ENCODE assay signal across 1 cellular context in genomic region chr1:204507317-204508105, GRCh38.
TF ChIP-seq lines count a peak whose summit lies in the region.

No MANE protein-coding gene starts in this region.

TF ChIP-seq in K562, 482 proteins besides CTCF, POLR2A, EP300 and RAD21 (continued from another document and continues in another):
- no peak for TF ChIP-seq TSHZ1 (CRISPR knock-in tag; IDR thresholded peaks at IDR 0.05)
- TF ChIP-seq SREBF2 (CRISPR knock-in tag; IDR thresholded peaks at IDR 0.05) = no peak
- TF ChIP-seq ZKSCAN1 (IDR thresholded peaks at IDR 0.05; ENCODE audit: low read depth, low read length) = peak; percentile 98
- TF ChIP-seq ZBTB2 (IDR thresholded peaks at IDR 0.05) = peak; percentile 28; the same call in 1 of the 2 replicates
- TF ChIP-seq AFF4 (CRISPR knock-in tag; IDR thresholded peaks at IDR 0.05) = peak; percentile 58; the same call in 1 of the 2 replicates
- peak in 1 of 2 experiments; percentile 44; a peak in 2 of 4 replicates for TF ChIP-seq MAZ (CRISPR knock-in tag; conservative IDR thresholded peaks at IDR 0.05 in 1 of 2, IDR thresholded peaks at IDR 0.05 in 1 of 2)
- TF ChIP-seq ETS1 (conservative IDR thresholded peaks at IDR 0.05; ENCODE audit: control insufficient read depth, low read depth, low read length) = no peak
- no peak for TF ChIP-seq PPARD (CRISPR knock-in tag; IDR thresholded peaks at IDR 0.05)
- peak; percentile 37 for TF ChIP-seq ZBTB40 (IDR thresholded peaks at IDR 0.05)
- no peak for TF ChIP-seq ZBTB40 (CRISPR knock-in tag; IDR thresholded peaks at IDR 0.05)
- peak; percentile 52; the same call in 1 of the 2 replicates for TF ChIP-seq NKRF (IDR thresholded peaks at IDR 0.05; ENCODE audit: borderline replicate concordance)
- 0 out of 2 replicates have a peak, but pooled peaks have one; percentile 30 for TF ChIP-seq TCF15 (CRISPR knock-in tag; IDR thresholded peaks at IDR 0.05)
- TF ChIP-seq TARDBP (IDR thresholded peaks at IDR 0.05) = no peak
- TF ChIP-seq ESRRA (IDR thresholded peaks at IDR 0.05; ENCODE audit: borderline replicate concordance, low read depth) = 0 out of 2 replicates have a peak, but pooled peaks have one; percentile 30
- TF ChIP-seq ETV5 (CRISPR knock-in tag; IDR thresholded peaks at IDR 0.05; ENCODE audit: low read depth) = peak; percentile 35; the same call in 1 of the 2 replicates
- no peak for TF ChIP-seq CHCHD3 (CRISPR knock-in tag; IDR thresholded peaks at IDR 0.05)
- no peak for TF ChIP-seq STAT5B (CRISPR knock-in tag; IDR thresholded peaks at IDR 0.05)
- TF ChIP-seq LEF1 (IDR thresholded peaks at IDR 0.05) = no peak
- no peak for TF ChIP-seq RBM14 (IDR thresholded peaks at IDR 0.05; ENCODE audit: borderline replicate concordance, insufficient read depth, low read depth, low read length)
- no peak for TF ChIP-seq SAFB (IDR thresholded peaks at IDR 0.05; ENCODE audit: borderline replicate concordance, low read depth, low read length)
- no peak for TF ChIP-seq MYC (IDR thresholded peaks at IDR 0.05; ENCODE audit: low read depth, low read length)
- TF ChIP-seq MYC (CRISPR knock-in tag; IDR thresholded peaks at IDR 0.05; ENCODE audit: borderline replicate concordance, low read depth) = no peak
- no peak for TF ChIP-seq RFX5 (IDR thresholded peaks at IDR 0.05; ENCODE audit: low read depth, low read length)
- no peak for TF ChIP-seq NCOA2 (IDR thresholded peaks at IDR 0.05; ENCODE audit: partially characterized antibody in 2 of 2)
- no peak for TF ChIP-seq EHMT2 (IDR thresholded peaks at IDR 0.05)
- TF ChIP-seq ZNF561 (CRISPR knock-in tag; conservative IDR thresholded peaks at IDR 0.05) = no peak
- no peak for TF ChIP-seq KAT7 (CRISPR knock-in tag; IDR thresholded peaks at IDR 0.05; ENCODE audit: borderline replicate concordance)
- peak; percentile 10; the same call in 1 of the 2 replicates for TF ChIP-seq GATAD2A (IDR thresholded peaks at IDR 0.05)
- TF ChIP-seq MTA2 (IDR thresholded peaks at IDR 0.05; ENCODE audit: low read depth) = no peak; the same call in none of the 2 replicates
- TF ChIP-seq TAF9B (IDR thresholded peaks at IDR 0.05; ENCODE audit: partially characterized antibody) = peak; percentile 25
- no peak for TF ChIP-seq ZNF41 (CRISPR knock-in tag; conservative IDR thresholded peaks at IDR 0.05)
- TF ChIP-seq TAF7 (tag; IDR thresholded peaks at IDR 0.05) = 0 out of 2 replicates have a peak, but pooled peaks have one; percentile 9
- peak; percentile 45; the same call in 1 of the 2 replicates for TF ChIP-seq E4F1 (CRISPR knock-in tag; IDR thresholded peaks at IDR 0.05; ENCODE audit: borderline replicate concordance)
